Comparison of ENCODE assay signal across 8 cellular contexts in the genomic region with DNA sequence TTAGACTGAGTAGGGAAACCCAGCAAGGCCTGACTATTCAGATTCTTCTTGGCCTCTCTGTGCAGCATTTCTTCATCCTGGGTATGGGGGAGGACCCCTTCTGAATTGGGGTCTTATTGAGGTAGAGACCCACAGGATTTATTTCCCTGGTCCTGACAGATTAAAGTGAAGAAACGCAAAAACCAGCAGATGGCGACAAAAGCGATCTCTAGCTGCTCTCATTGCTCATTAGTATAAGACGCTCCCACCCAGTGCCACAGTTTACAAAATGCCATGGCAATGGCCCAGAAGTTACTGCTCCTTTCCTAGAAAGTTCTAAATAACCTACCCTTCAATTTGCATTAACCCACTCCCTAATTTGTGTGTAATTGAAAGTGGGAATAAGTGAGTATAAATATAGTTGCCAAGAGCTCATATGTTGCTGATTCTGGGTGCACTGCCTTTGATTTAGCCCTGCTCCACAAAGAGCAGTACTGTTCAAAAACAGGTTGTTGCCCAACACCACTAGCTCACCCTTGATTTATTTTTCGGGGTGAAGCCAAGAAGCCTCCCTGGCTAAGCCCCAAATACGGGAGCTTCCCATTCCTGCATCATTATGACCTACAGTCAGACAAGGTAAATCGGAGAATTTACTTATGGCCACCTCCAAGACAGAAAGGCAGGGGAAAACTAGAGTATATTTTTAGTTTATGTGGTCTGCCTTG. TPM values are rescaled to one million over a fixed set of nuclear protein-coding genes. Genes with fewer than 3 reads are reported as not detected.
A peak's percentile ranks its signal among the peaks of the same experiment; 100 is the strongest.
DNase-seq lines count a peak whose midpoint lies in the region; ATAC-seq and TF ChIP-seq lines count a peak whose summit lies in the region.

No MANE protein-coding gene starts in this region.

- TF ChIP-seq CTCF in gastrocnemius medialis (IDR thresholded peaks at IDR 0.05 in 4 of 5, conservative IDR thresholded peaks at IDR 0.05 in 1 of 5): peak in 3 of 5 experiments; percentile 14 to 28 (median 28)

- no peak overlapping the region for H3K4me3 ChIP-seq in CD8-positive, alpha-beta memory T cell (ENCODE audit: low read length)
- H3K4me3 ChIP-seq in gastrocnemius medialis: no peak overlapping the region

- intact Hi-C loops in gastrocnemius medialis (cut with DNase I; ENCODE audit: low total_unique reads): loop anchor here (2.0 kb wide), 1 partner anchor 254 kb away; no protein-coding TSS in a partner anchor

- peak; percentile 3 to 60 (median 33) for DNase-seq in CD8-positive, alpha-beta memory T cell
- peak; percentile 53 for DNase-seq in NCI-H460 (ENCODE audit: extremely low read depth, low read depth)
- peak; percentile 67 for DNase-seq in activated effector memory CD4-positive, alpha-beta T cell treated with anti-CD3 and anti-CD28 coated beads, Interleukin-2, amount 50 U/mL, for 16 hours
- peak; percentile 28 for DNase-seq in glomerular visceral epithelial cell (ENCODE audit: extremely low spot score)
- DNase-seq in gastrocnemius medialis: no peak
- no peak for DNase-seq in middle frontal gyrus (ENCODE audit: extremely low spot score, low spot score)
- no peak for DNase-seq in NK-92 treated with Interleukin-12 subunit alpha and Interleukin-12 subunit beta, amount 100 ng/mL, for 24 hours (lab: John Stamatoyannopoulos, UW)

- no peaks in the 10 kb centered on the region for H3K27me3 ChIP-seq in CD8-positive, alpha-beta memory T cell (ENCODE audit: insufficient read depth, low read length, poor library complexity, severe bottlenecking)
- peaks cover 0 to 21% (median 0%) of the 10 kb centered on the region in 3 donors for H3K27me3 ChIP-seq in gastrocnemius medialis

- H3K36me3 ChIP-seq in CD8-positive, alpha-beta memory T cell (ENCODE audit: insufficient read depth, low read length): no peaks in the 10 kb centered on the region
- no peaks in the 10 kb centered on the region for H3K36me3 ChIP-seq in gastrocnemius medialis

- H3K27me3 Mint-ChIP-seq in CD8-positive, alpha-beta memory T cell: peaks cover 0 to 9% of the 10 kb centered on the region in 2 donors

- no peak for TF ChIP-seq POLR2A in gastrocnemius medialis (IDR thresholded peaks at IDR 0.05)

- peaks cover 5 to 12% (median 10%) of the 10 kb centered on the region in 3 donors for H3K4me1 Mint-ChIP-seq in CD8-positive, alpha-beta memory T cell

- H3K36me3 Mint-ChIP-seq in CD8-positive, alpha-beta memory T cell: peaks cover 0 to 3% (median 3%) of the 10 kb centered on the region in 3 donors

- no peak overlapping the region for H3K27ac ChIP-seq in CD8-positive, alpha-beta memory T cell (ENCODE audit: low read depth, low read length)
- H3K27ac ChIP-seq in gastrocnemius medialis: no peak overlapping the region

- peak; percentile 45 for ATAC-seq in GM19395 (IDR thresholded peaks at IDR 0.05; ENCODE audit: unreplicated experiment)
- ATAC-seq in gastrocnemius medialis: no peak

- peaks cover 4% of the 10 kb centered on the region for H3K4me1 ChIP-seq in CD8-positive, alpha-beta memory T cell (ENCODE audit: insufficient read depth, low read length)
- no peaks in the 10 kb centered on the region for H3K4me1 ChIP-seq in gastrocnemius medialis

- POLR2A ChIA-PET in CD8-positive, alpha-beta memory T cell (lab: Charles Lee): no interaction called here

- in situ Hi-C loops in gastrocnemius medialis (cut with MboI; ENCODE audit: low sequenced_read_pairs in 4 of 4): loop anchor here in 1 of 4 donors (25.0 kb wide), 1 partner anchor 251 kb away; no protein-coding TSS in a partner anchor

- CTCF ChIA-PET in CD8-positive, alpha-beta memory T cell (lab: Charles Lee): interaction anchor here (0.8 to 2.3 kb wide), 13 partner anchors 10 to 279 kb away, joined by 3 to 12 read pairs (median 4); no protein-coding TSS in a partner anchor

- H3K9me3 Mint-ChIP-seq in CD8-positive, alpha-beta memory T cell: no peaks in the 10 kb centered on the region

- H3K4me3 Mint-ChIP-seq in CD8-positive, alpha-beta memory T cell: peak overlapping the region in 1 of 7 donors; percentile 40

- H3K27ac Mint-ChIP-seq in CD8-positive, alpha-beta memory T cell: peak overlapping the region in 1 of 8 donors; percentile 37

- no peaks in the 10 kb centered on the region for H3K9me3 ChIP-seq in CD8-positive, alpha-beta memory T cell (ENCODE audit: low read length)
- H3K9me3 ChIP-seq in gastrocnemius medialis: no peaks in the 10 kb centered on the region

RNA-seq across cellular contexts. Expression of a gene that starts 3.7 kb away (rescaled TPM):
- total RNA-seq in CD8-positive, alpha-beta memory T cell: 10 to 100 TPM; 11.5 to 12.6 TPM
- 60.6 TPM for polyA plus RNA-seq in CD8-positive, alpha-beta memory T cell
- 4.5 and 5.3 TPM in 2 replicates for total RNA-seq in NCI-H460 (2014; rRNA removed; shearing (Covaris generic))
- not detected in 2 replicates for polyA plus RNA-seq in NCI-H460 (2014; cell fraction: nucleus; rRNA removed)
- 1 to 10 TPM in 3 of 4 donors, under 1 TPM in 1; 0.36 to 6.6 (median 5.0) TPM for total RNA-seq in gastrocnemius medialis

RNA-seq across cellular contexts. Expression of a gene that starts 43.8 kb away (rescaled TPM):
- 10 to 100 TPM; 25.7 to 26.4 TPM for total RNA-seq in CD8-positive, alpha-beta memory T cell
- polyA plus RNA-seq in CD8-positive, alpha-beta memory T cell: 56.3 TPM
- total RNA-seq in NCI-H460 (2014; rRNA removed; shearing (Covaris generic)): 82.7 and 94.9 TPM in 2 replicates
- 38.5 and 46.4 TPM in 2 replicates for polyA plus RNA-seq in NCI-H460 (2014; cell fraction: nucleus; rRNA removed)
- total RNA-seq in gastrocnemius medialis: 10 to 100 TPM in 3 of 4 donors, 1 to 10 TPM in 1; 9.2 to 10.6 (median 10.2) TPM

Comparison
In these comparisons a context has a peak if more than half of its experiments do, and no peak if none do; other contexts are left out.
1. DNase-seq: peak in CD8-positive, alpha-beta memory T cell (5 of 5), NCI-H460 (single experiment), activated effector memory CD4-positive, alpha-beta T cell treated with anti-CD3 and anti-CD28 coated beads, Interleukin-2, amount 50 U/mL, for 16 hours (single experiment) and glomerular visceral epithelial cell (single experiment); none in gastrocnemius medialis (0 of 2), middle frontal gyrus (single experiment) and NK-92 treated with Interleukin-12 subunit alpha and Interleukin-12 subunit beta, amount 100 ng/mL, for 24 hours (single experiment).